32 cellular contexts compared by ENCODE assay signal in the genomic region with DNA sequence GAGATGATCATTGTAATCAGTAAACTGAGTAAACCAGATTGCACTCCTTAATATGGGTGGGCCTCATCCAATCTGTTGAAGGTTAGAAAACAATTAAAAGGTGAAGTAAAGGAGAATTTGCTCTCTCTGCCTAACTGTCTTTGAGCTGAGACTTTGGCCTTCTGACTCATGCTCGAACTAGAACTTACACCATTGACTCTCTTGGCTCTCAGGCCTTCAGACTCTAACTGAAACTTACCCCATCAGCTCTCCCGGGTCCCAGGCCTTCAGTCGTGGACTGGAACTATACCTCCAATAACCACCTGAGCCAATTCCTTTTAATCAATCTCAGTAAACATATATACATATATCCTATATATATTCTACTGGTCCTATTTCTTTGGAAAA.
"Had no signal": no experiment of that assay in that cellular context is flagged by ENCODE, and none has a peak within 500 bp of the region (broad histone marks: within the 10 kb centered on the region; RNA-seq: fewer than 3 reads in every experiment).

No MANE protein-coding gene starts in this region.

- H3K36me3 ChIP-seq: ascending aorta, cardiac muscle cell had no signal

- H3K9ac ChIP-seq: KMS-11 had no signal

- H3K27ac ChIP-seq: ascending aorta, cardiac muscle cell, KMS-11, PC-9, VCaP had no signal

- H3K4me2 ChIP-seq: KMS-11, PC-9 had no signal

- ATAC-seq: activated CD8-positive, alpha-beta memory T cell treated with anti-CD3 and anti-CD28 coated beads, Interleukin-2, amount 10 ng/mL, durations not matched to agents 7 days and 5 days had no signal

- DNase-seq: activated CD4-positive, alpha-beta memory T cell treated with anti-CD3 and anti-CD28 coated beads, Interleukin-2, amount 10 ng/mL, durations not matched to agents 7 days and 5 days; activated CD4-positive, alpha-beta T cell treated with anti-CD3 and anti-CD28 coated beads for 1 hour; activated CD4-positive, alpha-beta T cell treated with anti-CD3 and anti-CD28 coated beads for 48 hours; activated CD4-positive, CD25-positive, alpha-beta regulatory T cell; activated CD8-positive, alpha-beta memory T cell treated with anti-CD3 and anti-CD28 coated beads for 24 hours; activated CD8-positive, alpha-beta memory T cell treated with anti-CD3 and anti-CD28 coated beads, Interleukin-2, amount 10 ng/mL, durations not matched to agents 7 days and 5 days; activated CD8-positive, alpha-beta memory T cell treated with anti-CD3 and anti-CD28 coated beads, Interleukin-2, amount 50 U/mL, for 48 hours; activated effector memory CD4-positive, alpha-beta T cell treated with anti-CD3 and anti-CD28 coated beads, Interleukin-2, amount 50 U/mL, for 16 hours; activated naive CD4-positive, alpha-beta T cell; activated naive CD8-positive, alpha-beta T cell treated with anti-CD3 and anti-CD28 coated beads, Interleukin-2, amount 10 ng/mL, durations not matched to agents 7 days and 5 days; activated T-cell treated with anti-CD3 and anti-CD28 coated beads, Interleukin-2, amount 50 U/mL, for 48 hours; amygdala; NCI-H1048; NCI-H1105 treated with DMSO at 0.1 percent for 48 hours; NCI-H1436; NCI-H1694; NCI-H1930; NCI-H2081 treated with DMSO at 0.1 percent for 48 hours; NCI-H345; NCI-H510A; NCI-H526; NCI-H748 treated with DMSO at 0.1 percent for 48 hours; PC-9; Right ventricle myocardium superior; SW 1271; T-helper 1 cell; T-helper 2 cell; T-helper 9 cell had no signal

- H3K9me3 ChIP-seq: ascending aorta had no signal

- H3K4me3 ChIP-seq: ascending aorta, cardiac muscle cell, PC-9 had no signal

- H2AFZ ChIP-seq: PC-9 had no signal

- H3K27me3 ChIP-seq: ascending aorta, cardiac muscle cell had no signal
